Comparison of ENCODE assay signal across 8 cellular contexts in genomic region chr17:17206913-17207368, GRCh38. TPM values are rescaled to one million over a fixed set of nuclear protein-coding genes. Genes with fewer than 3 reads are reported as not detected.
DNase-seq lines count a peak whose midpoint lies in the region; ATAC-seq and TF ChIP-seq lines count a peak whose summit lies in the region.

No MANE protein-coding gene starts in this region.

- H4K20me1 ChIP-seq in GM23248 (ENCODE audit: insufficient read depth): no peaks in the 10 kb centered on the region

- TF ChIP-seq POLR2A in spleen (IDR thresholded peaks at IDR 0.05): no peak

- H3K4me3 ChIP-seq in GM23248 (peak overlapping the region; percentile 70; the same call in 1 of the 2 replicates), foreskin fibroblast (ENCODE audit: low read depth in 1 of 2, low read length in 2 of 2) (no peak overlapping the region), spleen (peak overlapping the region in 2 of 8 donors; percentile 56 to 76)

- in situ Hi-C loops in GM23248 (cut with MboI) (no loop called here), GM13976 (cut with MboI; ENCODE audit: low sequenced_read_pairs, unreplicated experiment) (no loop called here)

- H3K27me3 ChIP-seq in GM23248 (replicated peaks; ENCODE audit: insufficient read depth) (no peaks in the 10 kb centered on the region), spleen (replicated peaks in 1 of 7) (no peaks in the 10 kb centered on the region)

- peaks cover 15% of the 10 kb centered on the region for H3F3A ChIP-seq in GM23248 (ENCODE audit: insufficient read depth)

- 0 out of 2 replicates have a peak, but pooled peaks cover 12% of the 10 kb centered on the region for H3K4me1 ChIP-seq in GM23248 (ENCODE audit: insufficient read depth)
- H3K4me1 ChIP-seq in spleen: peaks cover 16 to 51% (median 30%) of the 10 kb centered on the region in 6 donors

- intact Hi-C loops in spleen (cut with DNase I; ENCODE audit: low total_unique reads): no loop called here

- no peaks in the 10 kb centered on the region for H3K79me2 ChIP-seq in GM23248 (ENCODE audit: insufficient read depth)

- peak; percentile 52 for DNase-seq in GM23248
- peak; percentile 15 to 56 for DNase-seq in foreskin fibroblast
- DNase-seq in spleen: no peak
- no peak for DNase-seq in GM13976 (ENCODE audit: low spot score)
- DNase-seq in GM19240 (ENCODE audit: insufficient read length, low spot score): no peak
- DNase-seq in hippocampal formation (lab: John Stamatoyannopoulos, UW): no peak

- 9 to 11% methylated on average over 15 to 16 of the region's 16 CpGs for WGBS in GM23248 (ENCODE audit: low coverage in 1 of 2, low lambda C conversion rate in 2 of 2, missing lambda C conversion rate in 2 of 2), 2 experiments
- WGBS in spleen, 5 donors: 66 to 81% (median 74%) methylated on average over 5 to 16 of the region's 16 CpGs

- H3K36me3 ChIP-seq in GM23248 (ENCODE audit: low read depth) (no peaks in the 10 kb centered on the region), spleen (peaks cover 0 to 35% (median 17%) of the 10 kb centered on the region in 6 donors)

- ATAC-seq in SK-N-SH treated with all-trans-retinoic acid at 6 μM for 48 hours (peak; percentile 3; the same call in 2 of the 3 replicates), HG02870 (IDR thresholded peaks at IDR 0.05; ENCODE audit: unreplicated experiment) (no peak)

- H2AFZ ChIP-seq in GM23248: peak overlapping the region; percentile 35

- peak overlapping the region; percentile 84 for H3K9ac ChIP-seq in GM23248

- peak overlapping the region; percentile 44 for H3K27ac ChIP-seq in GM23248
- peak overlapping the region; percentile 13 to 84 (median 80) for H3K27ac ChIP-seq in spleen

- H3K9me2 ChIP-seq in GM23248 (ENCODE audit: insufficient read depth): no peaks in the 10 kb centered on the region

- H3K9me3 ChIP-seq in GM23248 (ENCODE audit: low read depth) (no peaks in the 10 kb centered on the region), spleen (no peaks in the 10 kb centered on the region)

- H3K4me2 ChIP-seq in GM23248 (ENCODE audit: unreplicated experiment): no peak overlapping the region

- TF ChIP-seq CTCF in foreskin fibroblast (IDR thresholded peaks at IDR 0.05; ENCODE audit: low read depth, low read length) (no peak), spleen (IDR thresholded peaks at IDR 0.05 in 8 of 11, conservative IDR thresholded peaks at IDR 0.05 in 3 of 11) (no peak), GM13976 (IDR thresholded peaks at IDR 0.05; ENCODE audit: borderline replicate concordance, control extremely low read depth, extremely low read depth, insufficient read depth, missing control alignments) (no peak)

TF ChIP-seq in SK-N-SH treated with all-trans-retinoic acid at 6 μM for 48 hours, 23 proteins besides CTCF, POLR2A, EP300 and RAD21:
- no peak for TF ChIP-seq ZFP3 (CRISPR knock-in tag; IDR thresholded peaks at IDR 0.05)
- TF ChIP-seq GLIS3 (CRISPR knock-in tag; IDR thresholded peaks at IDR 0.05): no peak
- no peak for TF ChIP-seq ARNTL (CRISPR knock-in tag; IDR thresholded peaks at IDR 0.05; ENCODE audit: borderline replicate concordance, low read depth)
- no peak for TF ChIP-seq ESRRG (CRISPR knock-in tag; IDR thresholded peaks at IDR 0.05)
- no peak for TF ChIP-seq ZNF565 (CRISPR knock-in tag; conservative IDR thresholded peaks at IDR 0.05; ENCODE audit: low read depth)

RNA-seq across cellular contexts. Expression of gene PLD6, which starts 0.8 kb away (rescaled TPM):
- total RNA-seq in GM23248 (2014; rRNA removed; shearing (Covaris generic)): 0.65 and 2.0 TPM in 2 replicates
- 0.85 and 1.0 TPM in 2 replicates for polyA plus RNA-seq in GM23248 (2016; fragmentation: Nextera tagmentation; extraction: Ambion mirVana)
- 1 to 10 TPM; 1.4 to 5.6 (median 3.7) TPM for total RNA-seq in spleen
- 1 to 10 TPM; 2.2 to 3.9 (median 3.0) TPM for polyA plus RNA-seq in spleen

RNA-seq across cellular contexts. Expression of gene FLCN, which starts 30.0 kb away (rescaled TPM):
- total RNA-seq in GM23248 (2014; rRNA removed; shearing (Covaris generic)): 12.0 and 21.5 TPM in 2 replicates
- 7.3 and 10.0 TPM in 2 replicates for polyA plus RNA-seq in GM23248 (2016; fragmentation: Nextera tagmentation; extraction: Ambion mirVana)
- 10 to 100 TPM; 53.9 to 91.6 (median 81.5) TPM for total RNA-seq in spleen
- polyA plus RNA-seq in spleen: 10 to 100 TPM in 1 of 3 donors, 1 to 10 TPM in 2; 9.1 to 34.1 (median 9.9) TPM

Comparison
In these comparisons a context has a peak if more than half of its experiments do, and no peak if none do; other contexts are left out.
1. DNase-seq: peak in GM23248 (single experiment) and foreskin fibroblast (2 of 2); none in spleen (single experiment), GM13976 (single experiment), GM19240 (single experiment) and hippocampal formation (0 of 2).